Comparison of ENCODE assay signal across 8 cellular contexts in the genomic region with DNA sequence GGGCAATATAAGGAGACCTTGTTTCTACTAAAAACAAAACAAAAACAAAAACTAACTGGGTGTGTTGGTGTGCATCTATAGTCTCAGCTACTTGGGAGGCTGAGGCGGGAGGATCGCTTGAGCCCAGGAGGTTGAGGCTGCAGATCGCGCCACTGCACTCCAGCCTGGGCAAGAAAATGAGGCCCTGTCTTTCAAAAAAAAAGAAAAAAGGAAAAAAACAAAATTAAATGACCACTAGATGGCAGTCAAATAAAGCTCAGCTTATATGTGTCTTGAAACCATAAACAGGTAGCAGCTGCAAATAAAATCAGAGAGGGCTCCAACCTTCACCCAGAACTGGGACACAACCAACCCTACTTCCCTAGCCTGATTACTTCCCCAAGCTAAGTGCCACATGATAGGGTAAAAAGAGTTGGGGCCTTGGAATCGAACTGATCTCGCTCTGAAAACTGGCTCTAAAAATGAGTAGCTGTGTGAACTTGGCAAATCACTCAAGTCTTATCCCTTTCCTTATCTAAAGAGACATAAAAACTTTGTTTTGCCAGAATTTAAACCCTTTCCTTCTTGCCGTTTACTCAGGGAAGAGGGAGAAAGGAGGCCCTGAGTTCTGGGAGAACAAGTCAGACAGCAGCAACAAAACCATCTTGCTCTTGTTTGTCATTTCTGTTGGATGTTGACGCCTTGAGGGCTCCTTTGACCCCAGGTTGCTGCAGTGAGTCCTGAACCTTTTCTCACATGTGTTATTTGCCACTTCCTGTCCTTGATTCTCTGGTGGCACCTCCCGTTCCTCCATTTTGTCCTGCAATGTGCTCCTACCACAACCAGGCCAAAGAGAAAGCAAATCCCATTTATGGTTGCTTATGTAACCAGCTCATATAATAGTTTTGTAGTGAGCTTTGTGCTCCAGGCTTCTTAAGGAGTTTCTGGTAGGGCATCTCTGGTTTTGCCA.
A peak's percentile ranks its signal among the peaks of the same experiment; 100 is the strongest.
DNase-seq lines count a peak whose midpoint lies in the region; ATAC-seq and TF ChIP-seq lines count a peak whose summit lies in the region.

No MANE protein-coding gene starts in this region.

- no peaks in the 10 kb centered on the region for H3K9me2 ChIP-seq in hepatocyte (replicated peaks; ENCODE audit: insufficient read depth)

- TF ChIP-seq CTCF in AG10803 (conservative IDR thresholded peaks at IDR 0.05; ENCODE audit: low read length) (peak; percentile 65), GM13977 (IDR thresholded peaks at IDR 0.05; ENCODE audit: extremely low read depth, insufficient read depth, missing control alignments) (peak; percentile 45), ascending aorta (IDR thresholded peaks at IDR 0.05) (peak; percentile 8 to 61 (median 39)), hepatocyte (IDR thresholded peaks at IDR 0.05; ENCODE audit: poor library complexity) (peak; percentile 68)

- no peak overlapping the region for H3K27ac Mint-ChIP-seq in stimulated activated naive B cell treated with anti-CD40 and anti-IgM and Interleukin-4, amounts not matched to agents 10 μg/mL and 1 μg/mL and 100 μg/mL, for 72 hours

- H3K79me2 ChIP-seq in hepatocyte, result no peaks in the 10 kb centered on the region

- no peaks in the 10 kb centered on the region for H3K9me3 Mint-ChIP-seq in stimulated activated naive B cell treated with anti-CD40 and anti-IgM and Interleukin-4, amounts not matched to agents 10 μg/mL and 1 μg/mL and 100 μg/mL, for 72 hours

- intact Hi-C loops in ascending aorta (cut with DNase I), result loop anchor here (1.0 kb wide), 1 partner anchor 149 kb away; no protein-coding TSS in a partner anchor

- no peaks in the 10 kb centered on the region for H3K36me3 ChIP-seq in ascending aorta
- no peaks in the 10 kb centered on the region for H3K36me3 ChIP-seq in hepatocyte (replicated peaks; ENCODE audit: insufficient read depth, low read depth)

- H3K27ac ChIP-seq in ascending aorta (no peak overlapping the region), hepatocyte (peak overlapping the region; percentile 52)

- H3K4me1 ChIP-seq in ascending aorta (peaks cover 0 to 8% of the 10 kb centered on the region in 2 donors), hepatocyte (ENCODE audit: insufficient read depth) (peaks cover 18% of the 10 kb centered on the region)

- H3K4me2 ChIP-seq in hepatocyte, result peak overlapping the region; percentile 27

- no peaks in the 10 kb centered on the region for H3K9me3 ChIP-seq in ascending aorta
- no peaks in the 10 kb centered on the region for H3K9me3 ChIP-seq in hepatocyte (ENCODE audit: low read depth)

- H3K4me3 ChIP-seq in AG10803 (ENCODE audit: low read length) (no peak overlapping the region), ascending aorta (no peak overlapping the region), hepatocyte (no peak overlapping the region)

- peak overlapping the region; percentile 12 for H2AFZ ChIP-seq in hepatocyte

- in situ Hi-C loops in GM13977 (cut with MboI; ENCODE audit: low pct_unique_long_range_greater_than_20kb, low sequenced_read_pairs, unreplicated experiment), result loop anchor here (25.0 kb wide), 1 partner anchor 106 kb away; no protein-coding TSS in a partner anchor

- ATAC-seq in HG03135 (IDR thresholded peaks at IDR 0.05; ENCODE audit: unreplicated experiment), result peak; percentile 54
- ATAC-seq in stimulated activated naive B cell treated with anti-CD40 and anti-IgM and Interleukin-4, amounts not matched to agents 10 μg/mL and 1 μg/mL and 100 μg/mL, for 72 hours (replicated peaks), result peak; percentile 62 to 70

- H3K4me3 Mint-ChIP-seq in stimulated activated naive B cell treated with anti-CD40 and anti-IgM and Interleukin-4, amounts not matched to agents 10 μg/mL and 1 μg/mL and 100 μg/mL, for 72 hours, result no peak overlapping the region

- DNase-seq in AG10803 (ENCODE audit: low read depth) (peak; percentile 40), GM13977 (ENCODE audit: low spot score) (peak; percentile 38), NCI-H460 (ENCODE audit: extremely low read depth, low read depth) (peak; percentile 43), ascending aorta (ENCODE audit: low spot score in 2 of 2) (no peak), hepatocyte (ENCODE audit: low spot score) (peak; percentile 55)
- no peak for DNase-seq in stimulated activated naive B cell treated with anti-CD40 and anti-IgM and Interleukin-4, amounts not matched to agents 10 μg/mL and 1 μg/mL and 100 μg/mL, for 72 hours
- DNase-seq in effector CD4-positive, alpha-beta T cell, result no peak

- H3K27me3 Mint-ChIP-seq in stimulated activated naive B cell treated with anti-CD40 and anti-IgM and Interleukin-4, amounts not matched to agents 10 μg/mL and 1 μg/mL and 100 μg/mL, for 72 hours, result no peaks in the 10 kb centered on the region

- H3K27me3 ChIP-seq in ascending aorta (no peaks in the 10 kb centered on the region), hepatocyte (no peaks in the 10 kb centered on the region)

- peaks cover 2 to 7% of the 10 kb centered on the region in 2 donors for H3K4me1 Mint-ChIP-seq in stimulated activated naive B cell treated with anti-CD40 and anti-IgM and Interleukin-4, amounts not matched to agents 10 μg/mL and 1 μg/mL and 100 μg/mL, for 72 hours

- no peaks in the 10 kb centered on the region for H3K36me3 Mint-ChIP-seq in stimulated activated naive B cell treated with anti-CD40 and anti-IgM and Interleukin-4, amounts not matched to agents 10 μg/mL and 1 μg/mL and 100 μg/mL, for 72 hours

- WGBS in hepatocyte (ENCODE audit: low lambda C conversion rate, missing lambda C conversion rate), result 51% methylated on average over 9 of the region's 9 CpGs

- no peaks in the 10 kb centered on the region for H4K20me1 ChIP-seq in hepatocyte (ENCODE audit: insufficient read depth, poor library complexity, severe bottlenecking)

Comparison
In these comparisons a context has a peak if more than half of its experiments do, and no peak if none do; other contexts are left out.
1. DNase-seq: peak in AG10803 (single experiment), GM13977 (single experiment), NCI-H460 (single experiment) and hepatocyte (single experiment); none in ascending aorta (0 of 2), stimulated activated naive B cell treated with anti-CD40 and anti-IgM and Interleukin-4, amounts not matched to agents 10 μg/mL and 1 μg/mL and 100 μg/mL, for 72 hours (single experiment) and effector CD4-positive, alpha-beta T cell (single experiment).
2. Peak in every context shown above with its lines, with median percentiles within 50 percentile points of each other: CTCF ChIP-seq.